In the genomic region with DNA sequence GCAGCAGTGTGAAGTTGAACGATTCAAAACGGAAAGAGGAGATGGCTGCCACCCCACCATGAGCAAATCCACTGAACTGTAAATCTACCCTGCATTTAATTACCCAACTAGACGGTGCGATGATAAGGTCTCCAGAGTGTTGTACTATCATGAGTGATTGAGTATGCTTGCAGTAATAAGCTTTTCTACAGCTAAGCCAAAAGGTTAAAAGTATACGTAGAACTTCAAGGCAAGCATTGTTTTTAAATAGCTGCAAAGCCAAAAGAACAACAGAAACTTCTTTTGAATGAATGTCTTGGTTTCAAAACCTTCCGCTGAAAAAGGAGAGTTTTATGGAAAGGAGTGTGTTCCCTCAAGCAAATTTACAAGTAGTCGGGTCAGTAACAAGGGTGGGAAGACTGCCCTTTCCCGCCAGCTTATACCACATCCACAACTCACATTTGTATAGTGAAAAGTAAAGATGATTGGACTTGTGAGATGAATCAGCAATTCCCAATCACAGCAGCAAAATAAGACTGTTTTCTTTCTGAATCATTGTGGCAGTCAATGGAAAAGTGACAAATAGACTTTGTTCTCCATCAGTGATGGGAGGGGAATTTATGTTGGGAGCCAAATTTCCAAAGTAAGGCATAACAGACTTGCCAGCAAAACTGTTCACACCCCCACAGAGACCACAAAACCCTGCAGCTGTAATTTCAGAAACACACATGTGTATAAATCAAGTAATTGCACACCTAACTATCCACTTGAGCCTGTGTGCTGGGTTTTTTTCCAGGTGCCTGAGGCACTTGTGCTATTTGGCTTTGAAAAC, we compare ENCODE assay signal across 11 cellular contexts.
DNase-seq lines count a peak whose midpoint lies in the region; ATAC-seq, FAIRE-seq and TF ChIP-seq lines count a peak whose summit lies in the region.
"Had no signal": no experiment of that assay in that cellular context is flagged by ENCODE, and none has a peak within 500 bp of the region (broad histone marks: within the 10 kb centered on the region; RNA-seq: fewer than 3 reads in every experiment).

No MANE protein-coding gene starts in this region.

- no peak overlapping the region for H3K27ac Mint-ChIP-seq in astrocyte (ENCODE audit: unreplicated experiment)
- no peak overlapping the region for H3K27ac Mint-ChIP-seq in activated naive CD4-positive, alpha-beta T cell treated with anti-CD3 and anti-CD28 coated beads, Interleukin-2, amount 10 ng/mL, durations not matched to agents 7 days and 5 days

- H3K4me3 ChIP-seq in SK-N-SH (ENCODE audit: low read depth in 2 of 2, low read length in 1 of 2) (no peak overlapping the region), astrocyte (ENCODE audit: insufficient read depth, low read depth, low read length) (no peak overlapping the region), tibial artery (no peak overlapping the region)
- H3K4me3 ChIP-seq: upper lobe of left lung had no signal

- DNase-seq in SK-N-SH (peak; percentile 12), astrocyte (ENCODE audit: low read depth) (peak; percentile 93), inferior parietal cortex (ENCODE audit: extremely low spot score) (peak; percentile 41), tibial artery (no peak), T-helper 9 cell (no peak)
- no peak for DNase-seq in activated naive CD4-positive, alpha-beta T cell treated with anti-CD3 and anti-CD28 coated beads, Interleukin-2, amount 10 ng/mL, durations not matched to agents 7 days and 5 days
- no peak for DNase-seq in stimulated activated CD4-positive, alpha-beta T cell treated with anti-CD3 and anti-CD28 coated beads, Interleukin-4, amount 100 ng/mL, for 4 hours
- DNase-seq: AML-193, SIG-M5, upper lobe of left lung had no signal

- TF ChIP-seq RAD21 in SK-N-SH (IDR thresholded peaks at IDR 0.05; ENCODE audit: low read length), result no peak

- no peaks in the 10 kb centered on the region for H3K9me3 Mint-ChIP-seq in astrocyte (ENCODE audit: unreplicated experiment)
- peaks cover 9% of the 10 kb centered on the region for H3K9me3 Mint-ChIP-seq in activated naive CD4-positive, alpha-beta T cell treated with anti-CD3 and anti-CD28 coated beads, Interleukin-2, amount 10 ng/mL, durations not matched to agents 7 days and 5 days

- intact Hi-C loops in tibial artery (cut with DNase I; ENCODE audit: low total_unique reads), result no loop called here

- no peak for TF ChIP-seq CTCF in SK-N-SH (IDR thresholded peaks at IDR 0.05)
- TF ChIP-seq CTCF in astrocyte (IDR thresholded peaks at IDR 0.05; ENCODE audit: insufficient read depth, low read depth, low read length), result no peak
- no peak for TF ChIP-seq CTCF in tibial artery (IDR thresholded peaks at IDR 0.05)

- H3K4me1 Mint-ChIP-seq in astrocyte (ENCODE audit: low read depth, unreplicated experiment), result peaks cover 9% of the 10 kb centered on the region
- no peaks in the 10 kb centered on the region for H3K4me1 Mint-ChIP-seq in activated naive CD4-positive, alpha-beta T cell treated with anti-CD3 and anti-CD28 coated beads, Interleukin-2, amount 10 ng/mL, durations not matched to agents 7 days and 5 days

- H3K4me2 ChIP-seq in SK-N-SH, result no peak overlapping the region
- H3K4me2 ChIP-seq in astrocyte (ENCODE audit: low read length), result peak overlapping the region; percentile 63

- WGBS in SK-N-SH (ENCODE audit: low lambda C conversion rate), result 70% methylated on average over 8 of the region's 8 CpGs

- TF ChIP-seq EP300 in SK-N-SH (IDR thresholded peaks at IDR 0.05; ENCODE audit: borderline replicate concordance in 1 of 2, low read depth in 1 of 2, low read length in 1 of 2), result peak in 1 of 2 experiments; percentile 75; a peak in 2 of 4 replicates

- FAIRE-seq in astrocyte (lab: Jason Lieb, UNC), result peak; percentile 17

- no peak overlapping the region for H3K9ac ChIP-seq in SK-N-SH
- peak overlapping the region; percentile 6 for H3K9ac ChIP-seq in astrocyte (ENCODE audit: low read length)

- H3K4me3 Mint-ChIP-seq in astrocyte (ENCODE audit: unreplicated experiment), result no peak overlapping the region
- no peak overlapping the region for H3K4me3 Mint-ChIP-seq in activated naive CD4-positive, alpha-beta T cell treated with anti-CD3 and anti-CD28 coated beads, Interleukin-2, amount 10 ng/mL, durations not matched to agents 7 days and 5 days

- H3K9me2 ChIP-seq in SK-N-SH, result no peaks in the 10 kb centered on the region

- H3K27ac ChIP-seq in SK-N-SH (ENCODE audit: low read depth in 2 of 2, low read length in 1 of 2) (peak overlapping the region in 1 of 2 experiments; percentile 89; a peak in 2 of 4 replicates), astrocyte (ENCODE audit: low read depth, low read length) (peak overlapping the region; percentile 22), tibial artery (peak overlapping the region; percentile 8)
- H3K27ac ChIP-seq: upper lobe of left lung had no signal

- H3K27me3 ChIP-seq in SK-N-SH (ENCODE audit: insufficient read depth) (no peaks in the 10 kb centered on the region), astrocyte (ENCODE audit: insufficient read depth, low read length) (no peaks in the 10 kb centered on the region), tibial artery (no peaks in the 10 kb centered on the region)
- H3K27me3 ChIP-seq: upper lobe of left lung had no signal

- CTCF ChIA-PET in SK-N-SH (lab: Yijun Ruan, JAX), result no interaction called here
- CTCF ChIA-PET in activated naive CD4-positive, alpha-beta T cell treated with anti-CD3 and anti-CD28 coated beads, Interleukin-2, amount 10 ng/mL, durations not matched to agents 7 days and 5 days (lab: Charles Lee), result no interaction called here

- H3K36me3 ChIP-seq in SK-N-SH (replicated peaks in 1 of 2; ENCODE audit: control insufficient read depth in 1 of 2, insufficient read depth in 2 of 2, low read length in 1 of 2) (no peaks in the 10 kb centered on the region), astrocyte (ENCODE audit: insufficient read depth, low read length) (no peaks in the 10 kb centered on the region), tibial artery (no peaks in the 10 kb centered on the region)
- H3K36me3 ChIP-seq: upper lobe of left lung had no signal

- H2AFZ ChIP-seq in SK-N-SH (ENCODE audit: low read depth), result no peak overlapping the region; the same call in 1 of the 2 replicates
- H2AFZ ChIP-seq in astrocyte (ENCODE audit: low read depth, low read length), result peak overlapping the region; percentile 6

- H3K27me3 Mint-ChIP-seq in astrocyte (ENCODE audit: low read depth, unreplicated experiment), result no peaks in the 10 kb centered on the region
- no peaks in the 10 kb centered on the region for H3K27me3 Mint-ChIP-seq in activated naive CD4-positive, alpha-beta T cell treated with anti-CD3 and anti-CD28 coated beads, Interleukin-2, amount 10 ng/mL, durations not matched to agents 7 days and 5 days

- H3K36me3 Mint-ChIP-seq in astrocyte (ENCODE audit: low read depth, unreplicated experiment), result no peaks in the 10 kb centered on the region
- H3K36me3 Mint-ChIP-seq in activated naive CD4-positive, alpha-beta T cell treated with anti-CD3 and anti-CD28 coated beads, Interleukin-2, amount 10 ng/mL, durations not matched to agents 7 days and 5 days, result no peaks in the 10 kb centered on the region

- peaks cover 0 to 11% of the 10 kb centered on the region in 2 experiments; a peak in 2 of 4 replicates for H3K4me1 ChIP-seq in SK-N-SH (ENCODE audit: control insufficient read depth in 1 of 2, insufficient read depth in 2 of 2, low read depth in 1 of 2, low read length in 1 of 2)
- H3K4me1 ChIP-seq in astrocyte (ENCODE audit: insufficient read depth, low read length), result peaks cover 11% of the 10 kb centered on the region
- peaks cover 0 to 19% (median 9%) of the 10 kb centered on the region in 4 donors for H3K4me1 ChIP-seq in tibial artery
- H3K4me1 ChIP-seq: upper lobe of left lung had no signal

- ATAC-seq in SK-N-SH treated with all-trans-retinoic acid at 6 μM for 48 hours, result no peak

- H3K79me2 ChIP-seq in SK-N-SH (ENCODE audit: insufficient read depth) (no peaks in the 10 kb centered on the region), astrocyte (ENCODE audit: insufficient read depth, low read length) (no peaks in the 10 kb centered on the region)

- no peaks in the 10 kb centered on the region for H4K20me1 ChIP-seq in SK-N-SH (ENCODE audit: insufficient read depth)
- H4K20me1 ChIP-seq in astrocyte (ENCODE audit: insufficient read depth, low read length), result no peaks in the 10 kb centered on the region

- no peaks in the 10 kb centered on the region for H3F3A ChIP-seq in SK-N-SH (replicated peaks; ENCODE audit: insufficient read depth)

- H3K9me3 ChIP-seq in SK-N-SH, result no peaks in the 10 kb centered on the region
- no peaks in the 10 kb centered on the region for H3K9me3 ChIP-seq in astrocyte (ENCODE audit: insufficient read depth, low read depth, low read length)
- H3K9me3 ChIP-seq in tibial artery, result no peaks in the 10 kb centered on the region
- H3K9me3 ChIP-seq: upper lobe of left lung had no signal

- POLR2A ChIA-PET in SK-N-SH (lab: Yijun Ruan, JAX), result no interaction called here

TF ChIP-seq in SK-N-SH, 30 proteins besides CTCF, POLR2A, EP300 and RAD21:
- 0 out of 2 replicates have a peak, but pooled peaks have one; percentile 39 for TF ChIP-seq GATA2 (CRISPR knock-in tag; IDR thresholded peaks at IDR 0.05)
- peak; percentile 32 for TF ChIP-seq CHD2 (IDR thresholded peaks at IDR 0.05; ENCODE audit: low read length, partially characterized antibody)
- TF ChIP-seq RCOR1 (IDR thresholded peaks at IDR 0.05; ENCODE audit: low read length), result peak; percentile 57; the same call in 1 of the 2 replicates
- peak; percentile 23; the same call in 1 of the 2 replicates for TF ChIP-seq RFX5 (IDR thresholded peaks at IDR 0.05; ENCODE audit: low read length)
- no peak for TF ChIP-seq MEF2A (IDR thresholded peaks at IDR 0.05; ENCODE audit: borderline replicate concordance, low read depth)

TF ChIP-seq in SK-N-SH treated with all-trans-retinoic acid at 6 μM for 48 hours, 23 proteins besides CTCF, POLR2A, EP300 and RAD21:
- TF ChIP-seq RARB (CRISPR knock-in tag; IDR thresholded peaks at IDR 0.05) (no peak), CREB5 (CRISPR knock-in tag; IDR thresholded peaks at IDR 0.05; ENCODE audit: low read depth) (no peak)

Comparison
In these comparisons a context has a peak if more than half of its experiments do, and no peak if none do; other contexts are left out.
1. DNase-seq: peak in SK-N-SH (single experiment), astrocyte (single experiment) and inferior parietal cortex (single experiment); none in tibial artery (0 of 2), activated naive CD4-positive, alpha-beta T cell treated with anti-CD3 and anti-CD28 coated beads, Interleukin-2, amount 10 ng/mL, durations not matched to agents 7 days and 5 days (single experiment), T-helper 9 cell (single experiment) and stimulated activated CD4-positive, alpha-beta T cell treated with anti-CD3 and anti-CD28 coated beads, Interleukin-4, amount 100 ng/mL, for 4 hours (0 of 2).